8 cellular contexts compared by ENCODE assay signal in genomic region chr20:17680836-17681740, GRCh38. TPM values are rescaled to one million over a fixed set of nuclear protein-coding genes. Genes with fewer than 3 reads are reported as not detected.
DNase-seq lines count a peak whose midpoint lies in the region; ATAC-seq and TF ChIP-seq lines count a peak whose summit lies in the region.

No MANE protein-coding gene starts in this region.

- no peak for DNase-seq in BJ (ENCODE audit: low read depth)
- peak; percentile 81 for DNase-seq in PC-3
- DNase-seq in activated T-cell treated with anti-CD3 and anti-CD28 coated beads, Interleukin-2, amount 50 U/mL, for 48 hours: peak; percentile 84 to 87
- no peak for DNase-seq in esophagus muscularis mucosa (ENCODE audit: extremely low spot score)
- peak; percentile 61 for DNase-seq in stimulated activated CD8-positive, alpha-beta memory T cell treated with anti-CD3 and anti-CD28 coated beads, Interleukin-7, amount 100 ng/mL, for 24 hours (ENCODE audit: low read depth)

- no TSS peak for BruUV-seq in PC-3 (replicated peaks; lab: Mats Ljungman, UMichigan)

- H3K79me2 ChIP-seq in PC-3 (ENCODE audit: low read length): peaks cover 49% of the 10 kb centered on the region

- 1% methylated on average over 30 of the region's 112 CpGs for WGBS in esophagus muscularis mucosa

- peak overlapping the region; percentile 92 for H3K4me3 ChIP-seq in BJ (ENCODE audit: low read depth, low read length)
- peak overlapping the region; percentile 98 for H3K4me3 ChIP-seq in PC-3 (ENCODE audit: low read length)
- peak overlapping the region; percentile 79 to 94 (median 86) for H3K4me3 ChIP-seq in esophagus muscularis mucosa
- peak overlapping the region; percentile 66 to 73 for H3K4me3 ChIP-seq in muscle layer of duodenum (ENCODE audit: low read depth in 1 of 2, low read length in 2 of 2)

- H3K9me3 ChIP-seq in PC-3 (ENCODE audit: low read length) (no peaks in the 10 kb centered on the region), esophagus muscularis mucosa (no peaks in the 10 kb centered on the region), muscle layer of duodenum (ENCODE audit: control insufficient read depth in 1 of 2, low read length in 2 of 2) (no peaks in the 10 kb centered on the region)

- intact Hi-C loops in PC-3 (cut with micrococcal nuclease) (loop anchor here (5.0 kb wide), 1 partner anchor 311 kb away; no protein-coding TSS in a partner anchor), esophagus muscularis mucosa (cut with DNase I) (loop anchor here (2.0 to 10.0 kb wide), 3 partner anchors 124 to 316 kb away; no protein-coding TSS in a partner anchor)

- no peak for TF ChIP-seq EP300 in esophagus muscularis mucosa (IDR thresholded peaks at IDR 0.05)

- H3K36me3 ChIP-seq in BJ (ENCODE audit: control insufficient read depth, insufficient read depth, low read length) (peaks cover 9% of the 10 kb centered on the region; the same call in 1 of the 2 replicates), PC-3 (ENCODE audit: low read depth, low read length) (peaks cover 30% of the 10 kb centered on the region), esophagus muscularis mucosa (peaks cover 0 to 24% (median 1%) of the 10 kb centered on the region in 4 donors), muscle layer of duodenum (ENCODE audit: control insufficient read depth in 1 of 2, insufficient read depth in 2 of 2, low read length in 2 of 2) (peaks cover 0 to 3% of the 10 kb centered on the region in 2 donors)

- CTCF ChIA-PET in BJ (lab: Yijun Ruan, JAX) (interaction anchor here (0.6 to 4.2 kb wide), 41 partner anchors 8 to 1039 kb away, joined by 3 to 39 read pairs (median 5); no protein-coding TSS in a partner anchor), PC-3 (lab: Charles Lee) (interaction anchor here (0.7 to 2.2 kb wide), 4 partner anchors 26 to 217 kb away, joined by 7 to 14 read pairs (median 10); no protein-coding TSS in a partner anchor)

- peak overlapping the region; percentile 91 for H3K4me2 ChIP-seq in PC-3 (ENCODE audit: low read length)

- H3K9me2 ChIP-seq in PC-3 (replicated peaks; ENCODE audit: low read length): no peaks in the 10 kb centered on the region

- ATAC-seq in GM19035 (IDR thresholded peaks at IDR 0.05; ENCODE audit: unreplicated experiment): peak; percentile 43
- peak; percentile 50 for ATAC-seq in HG03432 (IDR thresholded peaks at IDR 0.05; ENCODE audit: unreplicated experiment)
- peak; percentile 37 for ATAC-seq in PC-3

- peak overlapping the region; percentile 28 for H2AFZ ChIP-seq in PC-3 (ENCODE audit: low read length)

- H3K27ac ChIP-seq in PC-3 (ENCODE audit: low read length) (peak overlapping the region; percentile 68), esophagus muscularis mucosa (replicated peaks in 1 of 4) (peak overlapping the region; percentile 87 to 96 (median 96)), muscle layer of duodenum (ENCODE audit: low read length) (peak overlapping the region; percentile 87)

- H4K20me1 ChIP-seq in PC-3 (ENCODE audit: low read length): peaks cover 35% of the 10 kb centered on the region

- H3K9ac ChIP-seq in PC-3 (ENCODE audit: low read length): peak overlapping the region; percentile 83

- peaks cover 10% of the 10 kb centered on the region for H3K27me3 ChIP-seq in BJ (ENCODE audit: control insufficient read depth, insufficient read depth, low read length)
- H3K27me3 ChIP-seq in PC-3 (ENCODE audit: low read length): peaks cover 29% of the 10 kb centered on the region
- H3K27me3 ChIP-seq in esophagus muscularis mucosa: no peaks in the 10 kb centered on the region
- H3K27me3 ChIP-seq in muscle layer of duodenum (ENCODE audit: low read depth, low read length): no peaks in the 10 kb centered on the region

- POLR2A ChIA-PET in BJ (lab: Charles Lee): interaction anchor here (1.2 to 1.8 kb wide), 4 partner anchors 169 to 217 kb away, joined by 4 to 16 read pairs (median 8); no protein-coding TSS in a partner anchor
- POLR2A ChIA-PET in PC-3 (lab: Charles Lee; ENCODE audit: unreplicated experiment): interaction anchor here (0.6 to 0.7 kb wide), 2 partner anchors 105 to 286 kb away, joined by 3 to 5 read pairs; no protein-coding TSS in a partner anchor

- TF ChIP-seq POLR2A in esophagus muscularis mucosa (IDR thresholded peaks at IDR 0.05; ENCODE audit: low read depth): no peak

- peaks cover 19% of the 10 kb centered on the region for H3K4me1 ChIP-seq in PC-3 (ENCODE audit: insufficient read depth, low read length)
- H3K4me1 ChIP-seq in esophagus muscularis mucosa: peaks cover 8 to 41% (median 33%) of the 10 kb centered on the region in 4 donors
- H3K4me1 ChIP-seq in muscle layer of duodenum (ENCODE audit: control insufficient read depth in 1 of 2, insufficient read depth in 2 of 2, low read length in 2 of 2): peaks cover 5 to 18% of the 10 kb centered on the region in 2 donors

- peak; percentile 34 for TF ChIP-seq CTCF in BJ (IDR thresholded peaks at IDR 0.05; ENCODE audit: insufficient read depth, low read depth, low read length)
- TF ChIP-seq CTCF in PC-3 (conservative IDR thresholded peaks at IDR 0.05; ENCODE audit: low read depth, low read length): peak; percentile 25; the same call in 1 of the 2 replicates
- TF ChIP-seq CTCF in esophagus muscularis mucosa (IDR thresholded peaks at IDR 0.05): peak; percentile 66 to 86 (median 82)

- no peaks in the 10 kb centered on the region for H3F3A ChIP-seq in PC-3 (ENCODE audit: low read length, unreplicated experiment)

RNA-seq across cellular contexts. Expression of gene RRBP1, which starts 1.0 kb away (rescaled TPM):
- polyA plus RNA-seq in BJ (2011; rRNA removed): 87.1 and 98.7 TPM in 2 replicates
- 64.7 and 78.4 TPM in 2 replicates for polyA minus RNA-seq in BJ (2011; rRNA and poly(A)+ RNA removed)
- 176 and 241 TPM in 2 replicates for total RNA-seq in PC-3 (2014; rRNA removed)
- total RNA-seq in esophagus muscularis mucosa: 10 to 100 TPM; 61.5 to 86.6 (median 65.4) TPM

RNA-seq across cellular contexts. Expression of gene BANF2, which starts 18.7 kb away (rescaled TPM):
- not detected in 2 replicates for polyA plus RNA-seq in BJ (2011; rRNA removed)
- not detected in 2 replicates for polyA minus RNA-seq in BJ (2011; rRNA and poly(A)+ RNA removed)
- total RNA-seq in PC-3 (2014; rRNA removed) (not detected in 2 replicates), esophagus muscularis mucosa (not detected)

Comparison
In these comparisons a context has a peak if more than half of its experiments do, and no peak if none do; other contexts are left out.
1. DNase-seq: peak in PC-3 (single experiment), activated T-cell treated with anti-CD3 and anti-CD28 coated beads, Interleukin-2, amount 50 U/mL, for 48 hours (2 of 2) and stimulated activated CD8-positive, alpha-beta memory T cell treated with anti-CD3 and anti-CD28 coated beads, Interleukin-7, amount 100 ng/mL, for 24 hours (single experiment); none in BJ (single experiment) and esophagus muscularis mucosa (single experiment).
2. CTCF ChIP-seq: peak in every context shown above with its lines; median percentile 82 in esophagus muscularis mucosa; 34 in BJ; 25 in PC-3.
3. Peak in every context shown above with its lines, with median percentiles within 50 percentile points of each other: H3K4me3 ChIP-seq, ATAC-seq and H3K27ac ChIP-seq.